In genomic region chr17:76697702-76698465, GRCh38 we compare ENCODE assay signal across 9 cellular contexts. TPM values are rescaled to one million over a fixed set of nuclear protein-coding genes. Genes with fewer than 3 reads are reported as not detected.
DNase-seq lines count a peak whose midpoint lies in the region; ATAC-seq, FAIRE-seq and TF ChIP-seq lines count a peak whose summit lies in the region.
"Had no signal": no experiment of that assay in that cellular context is flagged by ENCODE, and none has a peak within 500 bp of the region (broad histone marks: within the 10 kb centered on the region; RNA-seq: fewer than 3 reads in every experiment).

No MANE protein-coding gene starts in this region.

- peak overlapping the region; percentile 69 for H3K4me2 ChIP-seq in K562 (ENCODE audit: insufficient read depth, low read length)

- no peak for TF ChIP-seq RAD21 in K562 (CRISPR knock-in tag; conservative IDR thresholded peaks at IDR 0.05 in 1 of 2, IDR thresholded peaks at IDR 0.05 in 1 of 2)

- no peak overlapping the region for H3K27ac ChIP-seq in K562 (ENCODE audit: extremely low read depth, low read depth, low read length)
- peak overlapping the region; percentile 42 to 88 (median 84) for H3K27ac ChIP-seq in upper lobe of left lung

- 11% methylated on average over 14 of the region's 17 CpGs for WGBS in K562 (ENCODE audit: insufficient coverage, low coverage, missing lambda C conversion rate)
- 69 to 81% methylated on average over 17 of the region's 17 CpGs for WGBS in upper lobe of left lung, 2 donors

- BruUV-seq in K562 (replicated peaks; lab: Mats Ljungman, UMichigan), result no TSS peak

- H3K9me3 ChIP-seq in K562 (replicated peaks; ENCODE audit: control insufficient read depth, insufficient read depth, low read depth, low read length) (no peaks in the 10 kb centered on the region), upper lobe of left lung (no peaks in the 10 kb centered on the region)

- peak overlapping the region; percentile 28; the same call in 1 of the 2 replicates for H2AFZ ChIP-seq in K562 (ENCODE audit: low read depth, low read length)

- intact Hi-C loops in K562 (cut with micrococcal nuclease), result no loop called here

- peak overlapping the region in 1 of 2 experiments; percentile 85; a peak in 1 of 4 replicates for H3K9ac ChIP-seq in K562 (ENCODE audit: insufficient read depth in 1 of 2, low read depth in 2 of 2, low read length in 2 of 2)

- H3K4me1 ChIP-seq in K562 (replicated peaks in 1 of 2; ENCODE audit: control insufficient read depth in 2 of 2, insufficient read depth in 2 of 2, low read length in 2 of 2), result peaks cover 15 to 36% of the 10 kb centered on the region in 2 experiments
- peaks cover 46 to 67% (median 55%) of the 10 kb centered on the region in 4 donors for H3K4me1 ChIP-seq in upper lobe of left lung

- CTCF ChIA-PET in K562 (lab: Yijun Ruan, JAX; ENCODE audit: low intra/inter-chr PET ratio), result no interaction called here

- DNase-seq in NCI-H146 (lab: John Stamatoyannopoulos, UW) (peak; percentile 20), NCI-H146 treated with DMSO at 0.1 percent for 48 hours (lab: John Stamatoyannopoulos, UW; ENCODE audit: unreplicated experiment) (no peak), K562 (ENCODE audit: extremely low read depth in 1 of 4, low spot score in 3 of 4) (peak; percentile 67 to 79 (median 72)), left kidney (ENCODE audit: low read depth, low spot score) (peak; percentile 92), upper lobe of left lung (no peak), mucosa of gallbladder (ENCODE audit: low spot score) (no peak), left lobe of liver (ENCODE audit: low spot score) (no peak)
- DNase-seq: activated naive CD8-positive, alpha-beta T cell treated with anti-CD3 and anti-CD28 coated beads for 36 hours had no signal

- TF ChIP-seq POLR2A in K562 (conservative IDR thresholded peaks at IDR 0.05) (no peak), upper lobe of left lung (IDR thresholded peaks at IDR 0.05) (no peak)

- ATAC-seq in K562 (peak; percentile 89), upper lobe of left lung (ENCODE audit: low FRiP score in 2 of 2) (no peak), HG03457 (IDR thresholded peaks at IDR 0.05; ENCODE audit: unreplicated experiment) (no peak), left lobe of liver (no peak)

- TF ChIP-seq EP300 in K562 (IDR thresholded peaks at IDR 0.05; ENCODE audit: low read length) (peak; percentile 56), upper lobe of left lung (IDR thresholded peaks at IDR 0.05) (no peak)

- H4K20me1 ChIP-seq in K562 (replicated peaks; ENCODE audit: control insufficient read depth, insufficient read depth, low read length), result 0 out of 2 replicates have a peak, but pooled peaks cover 3% of the 10 kb centered on the region

- H3K79me2 ChIP-seq in K562 (ENCODE audit: control insufficient read depth, insufficient read depth, low read length), result no peaks in the 10 kb centered on the region

- in situ Hi-C loops in K562 (cut with MboI), result no loop called here

- FAIRE-seq in K562 (lab: Jason Lieb, UNC), result peak; percentile 77

- TF ChIP-seq CTCF in K562 (IDR thresholded peaks at IDR 0.05 in 2 of 3, conservative IDR thresholded peaks at IDR 0.05 in 1 of 3; ENCODE audit: insufficient read depth in 2 of 3, low read depth in 1 of 3, low read length in 3 of 3), result no peak
- no peak for TF ChIP-seq CTCF in upper lobe of left lung (IDR thresholded peaks at IDR 0.05)

- no peaks in the 10 kb centered on the region for H3K27me3 ChIP-seq in K562 (ENCODE audit: control insufficient read depth in 2 of 2, insufficient read depth in 2 of 2, low read length in 2 of 2)
- H3K27me3 ChIP-seq in upper lobe of left lung, result no peaks in the 10 kb centered on the region

- no peaks in the 10 kb centered on the region for H3K9me1 ChIP-seq in K562 (ENCODE audit: control insufficient read depth, insufficient read depth, low read length)

- no peak overlapping the region for H3K4me3 ChIP-seq in K562
- no peak overlapping the region for H3K4me3 ChIP-seq in upper lobe of left lung

- no peaks in the 10 kb centered on the region for H3K36me3 ChIP-seq in K562 (ENCODE audit: control insufficient read depth, insufficient read depth, low read length)
- H3K36me3 ChIP-seq in upper lobe of left lung, result no peaks in the 10 kb centered on the region

- POLR2A ChIA-PET in K562 (lab: Yijun Ruan, JAX), result interaction anchor here (0.8 to 2.8 kb wide), 7 partner anchors 11 to 205 kb away, joined by 3 to 19 read pairs (median 3); no protein-coding TSS in a partner anchor

RNA-seq across cellular contexts. Expression of gene MXRA7, which starts 12.9 kb away (rescaled TPM):
- total RNA-seq in K562 (2011; cell fraction: chromatin; rRNA removed; ENCODE audit: low replicate concordance), result 7.4 and 13.0 TPM in 2 replicates
- 13.7 and 15.5 TPM in 2 replicates for total RNA-seq in K562 (2011; cell fraction: nucleolus; rRNA removed)
- total RNA-seq in K562 (2011; cell fraction: nucleoplasm; rRNA removed), result 17.9 and 28.3 TPM in 2 replicates
- total RNA-seq in K562 (2014; rRNA removed) (14.1 and 17.1 TPM in 2 replicates), K562 (2014; rRNA removed; fragmentation: Illumina TruSeq; extraction: Trizol) (17.8 and 18.9 TPM in 2 replicates), K562 (2015; rRNA removed; fragmentation: Illumina TruSeq; extraction: Trizol) (8.2 and 8.8 TPM in 2 replicates), K562 (2021) (12.8 and 14.3 TPM in 2 replicates), upper lobe of left lung (100 to 1,000 TPM in 1 of 6 donors, 10 to 100 TPM in 5; 21.0 to 147 (median 73.5) TPM), mucosa of gallbladder (217 TPM), left lobe of liver (9.3 TPM)
- polyA plus RNA-seq in K562 (2011; rRNA removed) (36.8 and 38.4 TPM in 2 replicates), K562 (2014; fragmentation: Illumina TruSeq; extraction: Trizol) (24.4 and 25.0 TPM in 2 replicates), K562 (2014; fragmentation: Nextera tagmentation; extraction: Ambion mirVana) (1 to 10 TPM; 2.6 to 3.2 TPM), K562 (2014; rRNA removed) (14.4 and 22.0 TPM in 2 replicates)
- 14.5 and 26.4 TPM in 2 replicates for polyA plus RNA-seq in K562 (2011; cell fraction: cytosol; rRNA removed)
- polyA plus RNA-seq in K562 (2011; cell fraction: nucleus; rRNA removed), result 17.3 and 17.5 TPM in 2 replicates
- polyA plus RNA-seq in K562 (2012), result 9.6 and 28.4 TPM in 2 replicates
- 15.4 and 21.1 TPM in 2 replicates for polyA minus RNA-seq in K562 (2011; rRNA and poly(A)+ RNA removed)
- 13.4 and 15.8 TPM in 2 replicates for polyA minus RNA-seq in K562 (2011; cell fraction: cytosol; rRNA and poly(A)+ RNA removed)
- polyA minus RNA-seq in K562 (2011; cell fraction: nucleus; rRNA and poly(A)+ RNA removed), result 1.6 and 4.3 TPM in 2 replicates

RNA-seq across cellular contexts. Expression of gene JMJD6, which starts 28.5 kb away (rescaled TPM):
- total RNA-seq in K562 (2011; cell fraction: chromatin; rRNA removed; ENCODE audit: low replicate concordance), result 39.0 and 102 TPM in 2 replicates
- total RNA-seq in K562 (2011; cell fraction: nucleolus; rRNA removed), result 54.7 and 69.0 TPM in 2 replicates
- total RNA-seq in K562 (2011; cell fraction: nucleoplasm; rRNA removed), result 46.6 and 49.9 TPM in 2 replicates
- total RNA-seq in K562 (2014; rRNA removed), result 40.2 and 40.7 TPM in 2 replicates
- total RNA-seq in K562 (2014; rRNA removed; fragmentation: Illumina TruSeq; extraction: Trizol), result 23.4 and 28.1 TPM in 2 replicates
- 37.4 and 38.5 TPM in 2 replicates for total RNA-seq in K562 (2015; rRNA removed; fragmentation: Illumina TruSeq; extraction: Trizol)
- total RNA-seq in K562 (2021), result 47.9 and 52.3 TPM in 2 replicates
- polyA plus RNA-seq in K562 (2011; rRNA removed), result 22.2 and 30.9 TPM in 2 replicates
- polyA plus RNA-seq in K562 (2011; cell fraction: cytosol; rRNA removed), result 25.7 and 30.0 TPM in 2 replicates
- polyA plus RNA-seq in K562 (2011; cell fraction: nucleus; rRNA removed), result 83.8 and 88.4 TPM in 2 replicates
- polyA plus RNA-seq in K562 (2012), result 50.5 and 52.4 TPM in 2 replicates
- 36.5 and 38.2 TPM in 2 replicates for polyA plus RNA-seq in K562 (2014; fragmentation: Illumina TruSeq; extraction: Trizol)
- polyA plus RNA-seq in K562 (2014; fragmentation: Nextera tagmentation; extraction: Ambion mirVana), result 10 to 100 TPM in 1 of 2 experiments, 1 to 10 TPM in 1; 2.5 to 10.5 TPM
- 36.3 and 40.9 TPM in 2 replicates for polyA plus RNA-seq in K562 (2014; rRNA removed)
- polyA minus RNA-seq in K562 (2011; rRNA and poly(A)+ RNA removed), result 13.2 and 15.1 TPM in 2 replicates
- 17.1 and 17.9 TPM in 2 replicates for polyA minus RNA-seq in K562 (2011; cell fraction: cytosol; rRNA and poly(A)+ RNA removed)
- 12.0 and 22.5 TPM in 2 replicates for polyA minus RNA-seq in K562 (2011; cell fraction: nucleus; rRNA and poly(A)+ RNA removed)
- total RNA-seq in upper lobe of left lung, result 10 to 100 TPM; 23.3 to 63.9 (median 31.0) TPM
- 34.4 TPM for total RNA-seq in mucosa of gallbladder
- 11.3 TPM for total RNA-seq in left lobe of liver

RNA-seq across cellular contexts. Expression of gene METTL23, which starts 28.8 kb away (rescaled TPM):
- 39.2 and 44.3 TPM in 2 replicates for total RNA-seq in K562 (2011; cell fraction: chromatin; rRNA removed; ENCODE audit: low replicate concordance)
- 29.1 and 31.7 TPM in 2 replicates for total RNA-seq in K562 (2011; cell fraction: nucleolus; rRNA removed)
- 28.7 and 31.7 TPM in 2 replicates for total RNA-seq in K562 (2011; cell fraction: nucleoplasm; rRNA removed)
- 29.4 and 32.9 TPM in 2 replicates for total RNA-seq in K562 (2014; rRNA removed)
- 37.3 and 47.0 TPM in 2 replicates for total RNA-seq in K562 (2014; rRNA removed; fragmentation: Illumina TruSeq; extraction: Trizol)
- total RNA-seq in K562 (2015; rRNA removed; fragmentation: Illumina TruSeq; extraction: Trizol), result 24.1 and 29.5 TPM in 2 replicates
- 36.5 TPM in 2 replicates for total RNA-seq in K562 (2021)
- polyA plus RNA-seq in K562 (2011; rRNA removed), result 56.7 and 67.3 TPM in 2 replicates
- polyA plus RNA-seq in K562 (2011; cell fraction: cytosol; rRNA removed), result 40.2 and 42.2 TPM in 2 replicates
- polyA plus RNA-seq in K562 (2011; cell fraction: nucleus; rRNA removed), result 39.8 and 45.6 TPM in 2 replicates
- 44.3 and 52.0 TPM in 2 replicates for polyA plus RNA-seq in K562 (2012)
- 41.6 and 44.1 TPM in 2 replicates for polyA plus RNA-seq in K562 (2014; fragmentation: Illumina TruSeq; extraction: Trizol)
- polyA plus RNA-seq in K562 (2014; fragmentation: Nextera tagmentation; extraction: Ambion mirVana), result 10 to 100 TPM; 42.2 to 46.1 TPM
- 46.6 and 58.5 TPM in 2 replicates for polyA plus RNA-seq in K562 (2014; rRNA removed)
- 29.0 and 31.8 TPM in 2 replicates for polyA minus RNA-seq in K562 (2011; rRNA and poly(A)+ RNA removed)
- 6.7 and 12.1 TPM in 2 replicates for polyA minus RNA-seq in K562 (2011; cell fraction: cytosol; rRNA and poly(A)+ RNA removed)
- polyA minus RNA-seq in K562 (2011; cell fraction: nucleus; rRNA and poly(A)+ RNA removed), result 9.2 and 15.1 TPM in 2 replicates
- 10 to 100 TPM; 13.6 to 38.9 (median 28.3) TPM for total RNA-seq in upper lobe of left lung
- 35.0 TPM for total RNA-seq in mucosa of gallbladder
- 17.5 TPM for total RNA-seq in left lobe of liver

RNA-seq across cellular contexts. Expression of gene SRSF2, which starts 39.2 kb away (rescaled TPM):
- 541 and 860 TPM in 2 replicates for total RNA-seq in K562 (2011; cell fraction: chromatin; rRNA removed; ENCODE audit: low replicate concordance)
- 738 and 811 TPM in 2 replicates for total RNA-seq in K562 (2011; cell fraction: nucleolus; rRNA removed)
- total RNA-seq in K562 (2011; cell fraction: nucleoplasm; rRNA removed), result 625 and 722 TPM in 2 replicates
- total RNA-seq in K562 (2014; rRNA removed) (583 and 1,185 TPM in 2 replicates), K562 (2014; rRNA removed; fragmentation: Illumina TruSeq; extraction: Trizol) (261 and 276 TPM in 2 replicates), K562 (2015; rRNA removed; fragmentation: Illumina TruSeq; extraction: Trizol) (339 and 353 TPM in 2 replicates), K562 (2021) (499 and 569 TPM in 2 replicates), upper lobe of left lung (100 to 1,000 TPM; 133 to 454 (median 211) TPM), mucosa of gallbladder (130 TPM), left lobe of liver (78.1 TPM)
- polyA plus RNA-seq in K562 (2011; rRNA removed) (422 and 444 TPM in 2 replicates), K562 (2014; fragmentation: Illumina TruSeq; extraction: Trizol) (379 and 393 TPM in 2 replicates), K562 (2014; fragmentation: Nextera tagmentation; extraction: Ambion mirVana) (100 to 1,000 TPM; 161 to 186 TPM), K562 (2014; rRNA removed) (579 and 682 TPM in 2 replicates)
- polyA plus RNA-seq in K562 (2011; cell fraction: cytosol; rRNA removed), result 268 and 523 TPM in 2 replicates
- 1,783 and 2,637 TPM in 2 replicates for polyA plus RNA-seq in K562 (2011; cell fraction: nucleus; rRNA removed)
- 310 and 372 TPM in 2 replicates for polyA plus RNA-seq in K562 (2012)
- polyA minus RNA-seq in K562 (2011; rRNA and poly(A)+ RNA removed), result 180 and 185 TPM in 2 replicates
- polyA minus RNA-seq in K562 (2011; cell fraction: cytosol; rRNA and poly(A)+ RNA removed), result 370 and 404 TPM in 2 replicates
- 793 and 922 TPM in 2 replicates for polyA minus RNA-seq in K562 (2011; cell fraction: nucleus; rRNA and poly(A)+ RNA removed)

RNA-seq across cellular contexts. Expression of gene MFSD11, which starts 40.0 kb away (rescaled TPM):
- 145 and 147 TPM in 2 replicates for total RNA-seq in K562 (2011; cell fraction: chromatin; rRNA removed; ENCODE audit: low replicate concordance)
- total RNA-seq in K562 (2011; cell fraction: nucleolus; rRNA removed), result 84.1 and 87.6 TPM in 2 replicates
- 125 and 138 TPM in 2 replicates for total RNA-seq in K562 (2011; cell fraction: nucleoplasm; rRNA removed)
- 15.5 and 25.6 TPM in 2 replicates for total RNA-seq in K562 (2014; rRNA removed)
- 20.9 and 21.8 TPM in 2 replicates for total RNA-seq in K562 (2014; rRNA removed; fragmentation: Illumina TruSeq; extraction: Trizol)
- 21.6 and 24.1 TPM in 2 replicates for total RNA-seq in K562 (2015; rRNA removed; fragmentation: Illumina TruSeq; extraction: Trizol)
- 24.5 and 26.2 TPM in 2 replicates for total RNA-seq in K562 (2021)
- 23.7 and 24.4 TPM in 2 replicates for polyA plus RNA-seq in K562 (2011; rRNA removed)
- 20.6 and 23.7 TPM in 2 replicates for polyA plus RNA-seq in K562 (2011; cell fraction: cytosol; rRNA removed)
- 57.8 and 68.3 TPM in 2 replicates for polyA plus RNA-seq in K562 (2011; cell fraction: nucleus; rRNA removed)
- polyA plus RNA-seq in K562 (2012), result 21.9 and 28.2 TPM in 2 replicates
- 15.0 and 17.9 TPM in 2 replicates for polyA plus RNA-seq in K562 (2014; fragmentation: Illumina TruSeq; extraction: Trizol)
- 10 to 100 TPM; 14.4 to 19.7 TPM for polyA plus RNA-seq in K562 (2014; fragmentation: Nextera tagmentation; extraction: Ambion mirVana)
- 19.9 and 22.8 TPM in 2 replicates for polyA plus RNA-seq in K562 (2014; rRNA removed)
- 30.5 and 35.7 TPM in 2 replicates for polyA minus RNA-seq in K562 (2011; rRNA and poly(A)+ RNA removed)
- polyA minus RNA-seq in K562 (2011; cell fraction: cytosol; rRNA and poly(A)+ RNA removed), result 16.4 and 22.1 TPM in 2 replicates
- polyA minus RNA-seq in K562 (2011; cell fraction: nucleus; rRNA and poly(A)+ RNA removed), result 30.6 and 40.5 TPM in 2 replicates
- 10 to 100 TPM; 23.9 to 49.2 (median 34.4) TPM for total RNA-seq in upper lobe of left lung
- total RNA-seq in mucosa of gallbladder, result 21.1 TPM
- total RNA-seq in left lobe of liver, result 13.4 TPM

Comparison
In these comparisons a context has a peak if more than half of its experiments do, and no peak if none do; other contexts are left out.
1. DNase-seq: peak in NCI-H146 (single experiment), K562 (4 of 4) and left kidney (single experiment); none in NCI-H146 treated with DMSO at 0.1 percent for 48 hours (single experiment), upper lobe of left lung (0 of 2), mucosa of gallbladder (single experiment) and left lobe of liver (single experiment).